7 cellular contexts compared by ENCODE assay signal in genomic region chrX:40644821-40645358, GRCh38. TPM values are rescaled to one million over a fixed set of nuclear protein-coding genes. Genes with fewer than 3 reads are reported as not detected.
A peak's percentile ranks its signal among the peaks of the same experiment; 100 is the strongest.
DNase-seq lines count a peak whose midpoint lies in the region; ATAC-seq, FAIRE-seq and TF ChIP-seq lines count a peak whose summit lies in the region.

No MANE protein-coding gene starts in this region.

- DNase-seq in GM18507 (ENCODE audit: extremely low spot score, insufficient read length, low read depth) (no peak), T-helper 2 cell (peak in 4 of 5 experiments; percentile 1 to 80 (median 40)), GM12878 (ENCODE audit: low read depth, low spot score) (peak; percentile 68), iris pigment epithelial cell (ENCODE audit: low read depth) (peak; percentile 83), NCI-H69 (lab: John Stamatoyannopoulos, UW) (no peak)
- DNase-seq in stimulated activated CD4-positive, alpha-beta T cell treated with anti-CD3 and anti-CD28 coated beads, Interleukin-2, amount 100 ng/mL, for 4 hours (ENCODE audit: low read depth) = peak; percentile 6

- no peak for TF ChIP-seq RAD21 in GM12878 (IDR thresholded peaks at IDR 0.05; ENCODE audit: insufficient read depth, low read depth, low read length)

- RAD21 ChIA-PET in GM12878 (lab: Charles Lee; ENCODE audit: unreplicated experiment) = interaction anchor here (0.6 to 1.2 kb wide), 2 partner anchors 75 to 536 kb away, joined by 3 read pairs; no protein-coding TSS in a partner anchor

- WGBS in GM12878 (ENCODE audit: insufficient coverage, insufficient replicate concordance, low lambda C conversion rate, missing lambda C conversion rate) = 1% methylated on average over 4 of the region's 4 CpGs

- in situ Hi-C loops in GM12878 (cut with MboI) = loop anchor here (5.0 to 10.0 kb wide), 3 partner anchors 103 to 690 kb away; partner anchors contain the start of gene DDX3X

- peak overlapping the region; percentile 56 for H3K9ac ChIP-seq in GM12878 (ENCODE audit: control insufficient read depth, insufficient read depth, low read length)

- TF ChIP-seq CTCF in GM12878 (IDR thresholded peaks at IDR 0.05 in 2 of 3, conservative IDR thresholded peaks at IDR 0.05 in 1 of 3; ENCODE audit: control insufficient read depth in 2 of 3, extremely low read depth in 1 of 3, insufficient read depth in 1 of 3, low read depth in 3 of 3, low read length in 3 of 3) = no peak

- SMC1A ChIA-PET in GM12878 (lab: Charles Lee; ENCODE audit: uncharacterized antibody, unreplicated experiment) = interaction anchor here (1.8 to 2.0 kb wide), 2 partner anchors 8 to 101 kb away, joined by 4 to 9 read pairs; no protein-coding TSS in a partner anchor

- intact Hi-C loops in GM12878 (cut with micrococcal nuclease; ENCODE audit: unreplicated experiment) = loop anchor here (5.0 to 10.0 kb wide), 4 partner anchors 73 to 687 kb away; partner anchors contain the start of gene DDX3X

- POLR2A ChIA-PET in GM12878 (lab: Charles Lee) = no interaction called here

- peaks cover 0 to 7% of the 10 kb centered on the region in 2 experiments; a peak in 2 of 4 replicates for H3K36me3 ChIP-seq in GM12878 (ENCODE audit: control insufficient read depth in 2 of 2, insufficient read depth in 2 of 2, low read length in 1 of 2)

- H3K9me3 ChIP-seq in GM12878 (replicated peaks; ENCODE audit: control insufficient read depth, insufficient read depth, low read length) = no peaks in the 10 kb centered on the region

- H3K4me2 ChIP-seq in GM12878 (ENCODE audit: control insufficient read depth, insufficient read depth) = peak overlapping the region; percentile 82

- ATAC-seq in HG03432 (IDR thresholded peaks at IDR 0.05; ENCODE audit: unreplicated experiment) (peak; percentile 35), GM12878 (peak; percentile 62)

- H3K4me1 ChIP-seq in GM12878 (ENCODE audit: control insufficient read depth, insufficient read depth, low read length) = no peaks in the 10 kb centered on the region

- H2AFZ ChIP-seq in GM12878 (ENCODE audit: control insufficient read depth, low read depth, low read length) = peak overlapping the region; percentile 56

- peaks cover 3% of the 10 kb centered on the region for H4K20me1 ChIP-seq in GM12878 (ENCODE audit: control insufficient read depth, insufficient read depth)

- TF ChIP-seq EP300 in GM12878 (IDR thresholded peaks at IDR 0.05; ENCODE audit: borderline replicate concordance in 1 of 2, control insufficient read depth in 1 of 2, low read depth in 2 of 2, low read length in 2 of 2) = peak in 1 of 2 experiments; percentile 55; a peak in 1 of 4 replicates

- CTCF ChIA-PET in GM12878 (lab: Yijun Ruan, JAX) = interaction anchor here (1.4 to 4.5 kb wide), 2 partner anchors 100 to 471 kb away, joined by 4 to 39 read pairs; no protein-coding TSS in a partner anchor

- peaks cover 49% of the 10 kb centered on the region for H3K79me2 ChIP-seq in GM12878 (ENCODE audit: control insufficient read depth, insufficient read depth, low read length)

- FAIRE-seq in GM18507 (lab: Jason Lieb, UNC) (peak; percentile 93), GM12878 (lab: Jason Lieb, UNC) (peak; percentile 94)

- TSS peak; percentile 82 for BruUV-seq in GM12878 (replicated peaks; lab: Mats Ljungman, UMichigan)

- no peaks in the 10 kb centered on the region for H3K27me3 ChIP-seq in GM12878 (replicated peaks in 1 of 2; ENCODE audit: control insufficient read depth in 2 of 2, insufficient read depth in 2 of 2, low read length in 1 of 2)

- H3K27ac ChIP-seq in GM12878 (ENCODE audit: control insufficient read depth, insufficient read depth) = peak overlapping the region; percentile 53

- TF ChIP-seq POLR2A in GM12878 (IDR thresholded peaks at IDR 0.05; ENCODE audit: low read depth, low read length) = peak; percentile 40; the same call in 1 of the 2 replicates

- H3K4me3 ChIP-seq in GM12878 = peak overlapping the region; percentile 47

TF ChIP-seq in GM12878, 131 proteins besides CTCF, POLR2A, EP300 and RAD21 (continues in another document):
- no peak for TF ChIP-seq EGR1 (IDR thresholded peaks at IDR 0.05; ENCODE audit: borderline replicate concordance in 1 of 2, low read depth in 2 of 2, low read length in 2 of 2)
- no peak for TF ChIP-seq ZNF622 (IDR thresholded peaks at IDR 0.05)
- no peak for TF ChIP-seq STAT3 (IDR thresholded peaks at IDR 0.05; ENCODE audit: low read depth, low read length)
- TF ChIP-seq RUNX3 (IDR thresholded peaks at IDR 0.05; ENCODE audit: low read length) = peak; percentile 75
- peak; percentile 78 for TF ChIP-seq TAF1 (IDR thresholded peaks at IDR 0.05; ENCODE audit: borderline replicate concordance, low read depth, low read length)
- TF ChIP-seq SPI1 (IDR thresholded peaks at IDR 0.05; ENCODE audit: borderline replicate concordance, insufficient read depth, low read depth, low read length) = peak; percentile 61; the same call in 1 of the 2 replicates
- no peak for TF ChIP-seq KAT2A (conservative IDR thresholded peaks at IDR 0.05; ENCODE audit: control insufficient read depth, low read depth, low read length)
- no peak for TF ChIP-seq ZNF207 (IDR thresholded peaks at IDR 0.05; ENCODE audit: borderline replicate concordance)
- no peak for TF ChIP-seq ZNF274 (IDR thresholded peaks at IDR 0.05; ENCODE audit: insufficient read depth, insufficient read length)
- no peak for TF ChIP-seq PKNOX1 (IDR thresholded peaks at IDR 0.05)
- TF ChIP-seq RBBP5 (conservative IDR thresholded peaks at IDR 0.05) = no peak
- no peak for TF ChIP-seq YY1 (IDR thresholded peaks at IDR 0.05; ENCODE audit: low read depth, low read length)
- no peak for TF ChIP-seq ZBED1 (IDR thresholded peaks at IDR 0.05; ENCODE audit: borderline replicate concordance)
- peak; percentile 57; the same call in 1 of the 2 replicates for TF ChIP-seq ATF2 (IDR thresholded peaks at IDR 0.05; ENCODE audit: low read length)

RNA-seq across cellular contexts. Expression of gene CXorf38, which starts 2.5 kb away (rescaled TPM):
- total RNA-seq in GM12878 (2013; cell fraction: nucleolus; rRNA removed) = 36.5 and 38.1 TPM in 2 replicates
- total RNA-seq in GM12878 (2014; rRNA removed) (20.1 and 20.4 TPM in 2 replicates), GM12878 (2014; rRNA removed; fragmentation: Illumina TruSeq; extraction: Trizol) (19.9 and 21.3 TPM in 2 replicates), GM12878 (2021) (16.8 and 17.6 TPM in 2 replicates)
- polyA plus RNA-seq in GM12878 (2011; ENCODE audit: low read depth) = 10.4 TPM
- polyA plus RNA-seq in GM12878 (2011; rRNA removed) (50.1 and 64.5 TPM in 2 replicates), GM12878 (2014; fragmentation: Illumina TruSeq; extraction: Trizol) (20.5 and 21.4 TPM in 2 replicates), GM12878 (2014; fragmentation: Nextera tagmentation; extraction: Ambion mirVana) (1 to 10 TPM; 2.2 to 6.0 TPM), GM12878 (2014; rRNA removed) (18.7 and 20.9 TPM in 2 replicates), GM12878 (2016; fragmentation: Nextera tagmentation; extraction: Ambion mirVana) (10 to 100 TPM; 14.2 to 14.4 TPM)
- polyA plus RNA-seq in GM12878 (2011; cell fraction: cytosol; rRNA removed) = 35.2 and 35.6 TPM in 2 replicates
- polyA plus RNA-seq in GM12878 (2011; cell fraction: nucleus; rRNA removed) = 17.0 and 19.6 TPM in 2 replicates
- 11.8 and 19.8 TPM in 2 replicates for polyA plus RNA-seq in GM12878 (2012)
- polyA minus RNA-seq in GM12878 (2011; rRNA and poly(A)+ RNA removed) = 27.7 and 28.0 TPM in 2 replicates
- 11.4 and 11.6 TPM in 2 replicates for polyA minus RNA-seq in GM12878 (2011; cell fraction: cytosol; rRNA and poly(A)+ RNA removed)
- 10.2 and 15.0 TPM in 2 replicates for polyA minus RNA-seq in GM12878 (2011; cell fraction: nucleus; rRNA and poly(A)+ RNA removed)

RNA-seq across cellular contexts. Expression of gene MPC1L, which starts 21.7 kb away (rescaled TPM):
- not detected in 2 replicates for total RNA-seq in GM12878 (2013; cell fraction: nucleolus; rRNA removed)
- not detected in 2 replicates for total RNA-seq in GM12878 (2014; rRNA removed)
- not detected in 2 replicates for total RNA-seq in GM12878 (2014; rRNA removed; fragmentation: Illumina TruSeq; extraction: Trizol)
- not detected in 2 replicates for total RNA-seq in GM12878 (2021)
- not detected for polyA plus RNA-seq in GM12878 (2011; ENCODE audit: low read depth)
- not detected in 2 replicates for polyA plus RNA-seq in GM12878 (2011; rRNA removed)
- polyA plus RNA-seq in GM12878 (2011; cell fraction: cytosol; rRNA removed) = not detected in 2 replicates
- not detected in 2 replicates for polyA plus RNA-seq in GM12878 (2011; cell fraction: nucleus; rRNA removed)
- not detected in 2 replicates for polyA plus RNA-seq in GM12878 (2012)
- not detected in 2 replicates for polyA plus RNA-seq in GM12878 (2014; fragmentation: Illumina TruSeq; extraction: Trizol)
- not detected for polyA plus RNA-seq in GM12878 (2014; fragmentation: Nextera tagmentation; extraction: Ambion mirVana)
- not detected in 2 replicates for polyA plus RNA-seq in GM12878 (2014; rRNA removed)
- polyA plus RNA-seq in GM12878 (2016; fragmentation: Nextera tagmentation; extraction: Ambion mirVana) = not detected
- polyA minus RNA-seq in GM12878 (2011; rRNA and poly(A)+ RNA removed) = not detected in 2 replicates
- polyA minus RNA-seq in GM12878 (2011; cell fraction: cytosol; rRNA and poly(A)+ RNA removed) = not detected in 2 replicates
- polyA minus RNA-seq in GM12878 (2011; cell fraction: nucleus; rRNA and poly(A)+ RNA removed) = not detected in 2 replicates

Comparison
In these comparisons a context has a peak if more than half of its experiments do, and no peak if none do; other contexts are left out.
1. DNase-seq: peak in T-helper 2 cell (4 of 5), GM12878 (single experiment), iris pigment epithelial cell (single experiment) and stimulated activated CD4-positive, alpha-beta T cell treated with anti-CD3 and anti-CD28 coated beads, Interleukin-2, amount 100 ng/mL, for 4 hours (single experiment); none in GM18507 (single experiment) and NCI-H69 (single experiment).